2 cellular contexts compared by ENCODE assay signal in the genomic region with DNA sequence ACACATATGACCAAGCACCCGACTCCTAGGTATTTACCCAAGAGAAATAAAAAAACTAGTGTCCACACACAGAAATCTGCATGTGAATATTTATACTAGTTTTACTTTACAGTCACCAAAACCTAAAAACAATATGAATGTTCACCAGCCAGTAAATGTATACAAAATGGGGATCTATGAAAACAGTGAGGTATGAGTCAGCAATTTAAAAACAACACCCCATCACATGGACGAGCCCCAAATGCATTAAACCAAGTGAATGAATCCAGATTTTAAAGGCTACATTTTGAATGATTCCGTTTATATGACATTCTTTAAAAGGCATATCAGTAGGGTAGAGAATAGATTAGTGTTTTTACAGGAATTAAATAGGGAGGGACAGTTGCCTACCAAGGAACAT.
A peak's percentile ranks its signal among the peaks of the same experiment; 100 is the strongest.
TF ChIP-seq lines count a peak whose summit lies in the region.

No MANE protein-coding gene starts in this region.

TF ChIP-seq in HepG2, 621 proteins besides CTCF, POLR2A, EP300 and RAD21:
- peak; percentile 68 for TF ChIP-seq NFE2L2 (IDR thresholded peaks at IDR 0.05; ENCODE audit: low read length)
- no peak for TF ChIP-seq NPAS2 (CRISPR knock-in tag; IDR thresholded peaks at IDR 0.05; ENCODE audit: borderline replicate concordance)
- peak; percentile 44 for TF ChIP-seq MAFF (IDR thresholded peaks at IDR 0.05; ENCODE audit: low read depth, low read length)
- peak; percentile 57 to 71 for TF ChIP-seq MAFK (conservative IDR thresholded peaks at IDR 0.05 in 1 of 2, IDR thresholded peaks at IDR 0.05 in 1 of 2; ENCODE audit: low read length in 2 of 2)

TF ChIP-seq in K562, 482 proteins besides CTCF, POLR2A, EP300 and RAD21:
- TF ChIP-seq, protein P1, sequence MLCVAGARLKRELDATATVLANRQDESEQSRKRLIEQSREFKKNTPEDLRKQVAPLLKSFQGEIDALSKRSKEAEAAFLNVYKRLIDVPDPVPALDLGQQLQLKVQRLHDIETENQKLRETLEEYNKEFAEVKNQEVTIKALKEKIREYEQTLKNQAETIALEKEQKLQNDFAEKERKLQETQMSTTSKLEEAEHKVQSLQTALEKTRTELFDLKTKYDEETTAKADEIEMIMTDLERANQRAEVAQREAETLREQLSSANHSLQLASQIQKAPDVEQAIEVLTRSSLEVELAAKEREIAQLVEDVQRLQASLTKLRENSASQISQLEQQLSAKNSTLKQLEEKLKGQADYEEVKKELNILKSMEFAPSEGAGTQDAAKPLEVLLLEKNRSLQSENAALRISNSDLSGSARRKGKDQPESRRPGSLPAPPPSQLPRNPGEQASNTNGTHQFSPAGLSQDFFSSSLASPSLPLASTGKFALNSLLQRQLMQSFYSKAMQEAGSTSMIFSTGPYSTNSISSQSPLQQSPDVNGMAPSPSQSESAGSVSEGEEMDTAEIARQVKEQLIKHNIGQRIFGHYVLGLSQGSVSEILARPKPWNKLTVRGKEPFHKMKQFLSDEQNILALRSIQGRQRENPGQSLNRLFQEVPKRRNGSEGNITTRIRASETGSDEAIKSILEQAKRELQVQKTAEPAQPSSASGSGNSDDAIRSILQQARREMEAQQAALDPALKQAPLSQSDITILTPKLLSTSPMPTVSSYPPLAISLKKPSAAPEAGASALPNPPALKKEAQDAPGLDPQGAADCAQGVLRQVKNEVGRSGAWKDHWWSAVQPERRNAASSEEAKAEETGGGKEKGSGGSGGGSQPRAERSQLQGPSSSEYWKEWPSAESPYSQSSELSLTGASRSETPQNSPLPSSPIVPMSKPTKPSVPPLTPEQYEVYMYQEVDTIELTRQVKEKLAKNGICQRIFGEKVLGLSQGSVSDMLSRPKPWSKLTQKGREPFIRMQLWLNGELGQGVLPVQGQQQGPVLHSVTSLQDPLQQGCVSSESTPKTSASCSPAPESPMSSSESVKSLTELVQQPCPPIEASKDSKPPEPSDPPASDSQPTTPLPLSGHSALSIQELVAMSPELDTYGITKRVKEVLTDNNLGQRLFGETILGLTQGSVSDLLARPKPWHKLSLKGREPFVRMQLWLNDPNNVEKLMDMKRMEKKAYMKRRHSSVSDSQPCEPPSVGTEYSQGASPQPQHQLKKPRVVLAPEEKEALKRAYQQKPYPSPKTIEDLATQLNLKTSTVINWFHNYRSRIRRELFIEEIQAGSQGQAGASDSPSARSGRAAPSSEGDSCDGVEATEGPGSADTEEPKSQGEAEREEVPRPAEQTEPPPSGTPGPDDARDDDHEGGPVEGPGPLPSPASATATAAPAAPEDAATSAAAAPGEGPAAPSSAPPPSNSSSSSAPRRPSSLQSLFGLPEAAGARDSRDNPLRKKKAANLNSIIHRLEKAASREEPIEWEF (CRISPR knock-in tag; IDR thresholded peaks at IDR 0.05): no peak
- TF ChIP-seq BACH1 (tag; IDR thresholded peaks at IDR 0.05) (peak; percentile 32; the same call in 1 of the 2 replicates), C11orf30 (IDR thresholded peaks at IDR 0.05; ENCODE audit: low read depth) (peak; percentile 89), MEF2A (IDR thresholded peaks at IDR 0.05; ENCODE audit: control insufficient read depth, low read depth, low read length) (no peak), NFE2L1 (tag; IDR thresholded peaks at IDR 0.05; ENCODE audit: borderline replicate concordance, low read depth) (peak; percentile 87), NFE2 (IDR thresholded peaks at IDR 0.05; ENCODE audit: low read depth) (peak; percentile 92), ZNF316 (IDR thresholded peaks at IDR 0.05) (peak; percentile 94), MAFK (IDR thresholded peaks at IDR 0.05; ENCODE audit: low read length) (peak; percentile 83; the same call in 1 of the 2 replicates), MAFF (IDR thresholded peaks at IDR 0.05; ENCODE audit: low read length) (peak; percentile 88), MAFG (tag; conservative IDR thresholded peaks at IDR 0.05) (peak; percentile 94)
- TF ChIP-seq, protein P2, sequence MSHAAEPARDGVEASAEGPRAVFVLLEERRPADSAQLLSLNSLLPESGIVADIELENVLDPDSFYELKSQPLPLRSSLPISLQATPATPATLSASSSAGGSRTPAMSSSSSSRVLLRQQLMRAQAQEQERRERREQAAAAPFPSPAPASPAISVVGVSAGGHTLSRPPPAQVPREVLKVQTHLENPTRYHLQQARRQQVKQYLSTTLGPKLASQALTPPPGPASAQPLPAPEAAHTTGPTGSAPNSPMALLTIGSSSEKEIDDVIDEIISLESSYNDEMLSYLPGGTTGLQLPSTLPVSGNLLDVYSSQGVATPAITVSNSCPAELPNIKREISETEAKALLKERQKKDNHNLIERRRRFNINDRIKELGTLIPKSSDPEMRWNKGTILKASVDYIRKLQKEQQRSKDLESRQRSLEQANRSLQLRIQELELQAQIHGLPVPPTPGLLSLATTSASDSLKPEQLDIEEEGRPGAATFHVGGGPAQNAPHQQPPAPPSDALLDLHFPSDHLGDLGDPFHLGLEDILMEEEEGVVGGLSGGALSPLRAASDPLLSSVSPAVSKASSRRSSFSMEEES (CRISPR knock-in tag; IDR thresholded peaks at IDR 0.05): no peak
- TF ChIP-seq, protein P3, sequence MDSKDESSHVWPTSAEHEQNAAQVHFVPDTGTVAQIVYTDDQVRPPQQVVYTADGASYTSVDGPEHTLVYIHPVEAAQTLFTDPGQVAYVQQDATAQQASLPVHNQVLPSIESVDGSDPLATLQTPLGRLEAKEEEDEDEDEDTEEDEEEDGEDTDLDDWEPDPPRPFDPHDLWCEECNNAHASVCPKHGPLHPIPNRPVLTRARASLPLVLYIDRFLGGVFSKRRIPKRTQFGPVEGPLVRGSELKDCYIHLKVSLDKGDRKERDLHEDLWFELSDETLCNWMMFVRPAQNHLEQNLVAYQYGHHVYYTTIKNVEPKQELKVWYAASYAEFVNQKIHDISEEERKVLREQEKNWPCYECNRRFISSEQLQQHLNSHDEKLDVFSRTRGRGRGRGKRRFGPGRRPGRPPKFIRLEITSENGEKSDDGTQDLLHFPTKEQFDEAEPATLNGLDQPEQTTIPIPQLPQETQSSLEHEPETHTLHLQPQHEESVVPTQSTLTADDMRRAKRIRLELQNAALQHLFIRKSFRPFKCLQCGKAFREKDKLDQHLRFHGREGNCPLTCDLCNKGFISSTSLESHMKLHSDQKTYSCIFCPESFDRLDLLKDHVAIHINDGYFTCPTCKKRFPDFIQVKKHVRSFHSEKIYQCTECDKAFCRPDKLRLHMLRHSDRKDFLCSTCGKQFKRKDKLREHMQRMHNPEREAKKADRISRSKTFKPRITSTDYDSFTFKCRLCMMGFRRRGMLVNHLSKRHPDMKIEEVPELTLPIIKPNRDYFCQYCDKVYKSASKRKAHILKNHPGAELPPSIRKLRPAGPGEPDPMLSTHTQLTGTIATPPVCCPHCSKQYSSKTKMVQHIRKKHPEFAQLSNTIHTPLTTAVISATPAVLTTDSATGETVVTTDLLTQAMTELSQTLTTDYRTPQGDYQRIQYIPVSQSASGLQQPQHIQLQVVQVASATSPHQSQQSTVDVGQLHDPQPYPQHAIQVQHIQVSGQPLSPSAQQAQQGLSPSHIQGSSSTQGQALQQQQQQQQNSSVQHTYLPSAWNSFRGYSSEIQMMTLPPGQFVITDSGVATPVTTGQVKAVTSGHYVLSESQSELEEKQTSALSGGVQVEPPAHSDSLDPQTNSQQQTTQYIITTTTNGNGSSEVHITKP (IDR thresholded peaks at IDR 0.05; ENCODE audit: partially characterized antibody): peak; percentile 17
